ENCODE assay signal across 1 cellular context in the genomic region with DNA sequence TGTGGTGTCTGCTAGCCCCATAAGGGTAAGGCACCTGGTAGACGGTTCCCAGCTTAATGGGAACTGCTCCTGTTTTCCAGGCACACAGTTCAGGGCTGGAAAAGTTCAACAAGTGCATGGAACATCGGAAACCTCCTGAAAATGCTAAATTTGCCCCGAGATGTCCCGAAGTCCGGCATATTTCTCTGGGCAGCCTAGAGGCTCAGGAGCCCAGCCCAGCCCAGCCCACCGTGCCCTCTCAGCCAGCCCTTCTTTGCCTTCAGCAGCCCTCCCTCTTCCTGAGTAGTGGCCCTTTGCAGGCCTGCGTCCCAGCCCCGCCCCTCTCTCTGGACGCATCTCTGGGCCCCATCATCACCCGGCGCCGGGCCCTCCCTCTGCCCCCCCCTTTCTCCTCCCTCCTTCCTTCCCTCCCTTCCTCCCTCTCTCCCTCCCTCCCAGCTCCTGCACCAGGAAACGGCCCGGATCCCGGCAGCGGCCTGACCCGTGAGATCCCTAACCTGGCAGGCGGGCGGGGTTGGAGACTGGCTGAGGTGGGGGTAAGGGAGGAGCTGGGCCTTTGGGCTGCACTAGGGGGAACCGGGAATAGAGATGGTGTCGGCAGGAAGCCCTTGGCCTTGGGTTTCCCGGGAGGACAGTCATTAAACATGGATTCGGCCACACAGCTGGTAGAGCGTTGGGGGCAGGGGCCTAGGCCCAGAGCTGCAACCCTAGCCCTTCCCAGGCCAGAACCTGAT.
TF ChIP-seq lines count a peak whose summit lies in the region.

A gene with protein sequence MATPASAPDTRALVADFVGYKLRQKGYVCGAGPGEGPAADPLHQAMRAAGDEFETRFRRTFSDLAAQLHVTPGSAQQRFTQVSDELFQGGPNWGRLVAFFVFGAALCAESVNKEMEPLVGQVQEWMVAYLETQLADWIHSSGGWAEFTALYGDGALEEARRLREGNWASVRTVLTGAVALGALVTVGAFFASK (plus strand): TSS at position 422 of the 734 bp plus-strand sequence. CDS start 935 bp downstream, outside the sequence.

TF ChIP-seq in HepG2, 621 proteins besides CTCF, POLR2A, EP300 and RAD21 (continued from another document and continues in another):
- TF ChIP-seq, protein P1, sequence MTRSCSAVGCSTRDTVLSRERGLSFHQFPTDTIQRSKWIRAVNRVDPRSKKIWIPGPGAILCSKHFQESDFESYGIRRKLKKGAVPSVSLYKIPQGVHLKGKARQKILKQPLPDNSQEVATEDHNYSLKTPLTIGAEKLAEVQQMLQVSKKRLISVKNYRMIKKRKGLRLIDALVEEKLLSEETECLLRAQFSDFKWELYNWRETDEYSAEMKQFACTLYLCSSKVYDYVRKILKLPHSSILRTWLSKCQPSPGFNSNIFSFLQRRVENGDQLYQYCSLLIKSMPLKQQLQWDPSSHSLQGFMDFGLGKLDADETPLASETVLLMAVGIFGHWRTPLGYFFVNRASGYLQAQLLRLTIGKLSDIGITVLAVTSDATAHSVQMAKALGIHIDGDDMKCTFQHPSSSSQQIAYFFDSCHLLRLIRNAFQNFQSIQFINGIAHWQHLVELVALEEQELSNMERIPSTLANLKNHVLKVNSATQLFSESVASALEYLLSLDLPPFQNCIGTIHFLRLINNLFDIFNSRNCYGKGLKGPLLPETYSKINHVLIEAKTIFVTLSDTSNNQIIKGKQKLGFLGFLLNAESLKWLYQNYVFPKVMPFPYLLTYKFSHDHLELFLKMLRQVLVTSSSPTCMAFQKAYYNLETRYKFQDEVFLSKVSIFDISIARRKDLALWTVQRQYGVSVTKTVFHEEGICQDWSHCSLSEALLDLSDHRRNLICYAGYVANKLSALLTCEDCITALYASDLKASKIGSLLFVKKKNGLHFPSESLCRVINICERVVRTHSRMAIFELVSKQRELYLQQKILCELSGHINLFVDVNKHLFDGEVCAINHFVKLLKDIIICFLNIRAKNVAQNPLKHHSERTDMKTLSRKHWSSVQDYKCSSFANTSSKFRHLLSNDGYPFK (CRISPR knock-in tag; IDR thresholded peaks at IDR 0.05; ENCODE audit: borderline replicate concordance): peak; percentile 97
- TF ChIP-seq ZNF710 (CRISPR knock-in tag; IDR thresholded peaks at IDR 0.05; ENCODE audit: borderline replicate concordance) (peak; percentile 100), ZNF772 (CRISPR knock-in tag; IDR thresholded peaks at IDR 0.05) (peak; percentile 70; the same call in 1 of the 2 replicates), JUN (CRISPR knock-in tag; IDR thresholded peaks at IDR 0.05) (no peak), ZNF646 (CRISPR knock-in tag; IDR thresholded peaks at IDR 0.05) (peak; percentile 72), TEAD3 (CRISPR knock-in tag; optimal IDR thresholded peaks at IDR 0.05; ENCODE audit: borderline replicate concordance) (peak; percentile 84), NFYC (CRISPR knock-in tag; IDR thresholded peaks at IDR 0.05) (peak; percentile 72), ZNF569 (CRISPR knock-in tag; IDR thresholded peaks at IDR 0.05; ENCODE audit: borderline replicate concordance) (no peak), ZBTB7A (CRISPR knock-in tag; IDR thresholded peaks at IDR 0.05) (peak; percentile 88), REL (CRISPR knock-in tag; conservative IDR thresholded peaks at IDR 0.05) (no peak), ZNF124 (CRISPR knock-in tag; IDR thresholded peaks at IDR 0.05) (peak; percentile 88; the same call in 1 of the 2 replicates), ZNF142 (CRISPR knock-in tag; IDR thresholded peaks at IDR 0.05) (peak; percentile 45; the same call in 1 of the 2 replicates), ZNF891 (CRISPR knock-in tag; IDR thresholded peaks at IDR 0.05) (peak; percentile 96), ZFY (CRISPR knock-in tag; IDR thresholded peaks at IDR 0.05) (peak; percentile 96), ZNF513 (CRISPR knock-in tag; conservative IDR thresholded peaks at IDR 0.05) (0 out of 2 replicates have a peak, but pooled peaks have one; percentile 34), ZEB1 (IDR thresholded peaks at IDR 0.05; ENCODE audit: insufficient replicate concordance, low read depth) (no peak), ZNF83 (CRISPR knock-in tag; IDR thresholded peaks at IDR 0.05; ENCODE audit: borderline replicate concordance) (no peak; the same call in 1 of the 2 replicates), ZNF589 (CRISPR knock-in tag; conservative IDR thresholded peaks at IDR 0.05) (no peak), ZNF205 (CRISPR knock-in tag; IDR thresholded peaks at IDR 0.05) (peak; percentile 79; the same call in 1 of the 2 replicates), ZNF816 (CRISPR knock-in tag; IDR thresholded peaks at IDR 0.05; ENCODE audit: borderline replicate concordance) (no peak)
- TF ChIP-seq, protein P2, sequence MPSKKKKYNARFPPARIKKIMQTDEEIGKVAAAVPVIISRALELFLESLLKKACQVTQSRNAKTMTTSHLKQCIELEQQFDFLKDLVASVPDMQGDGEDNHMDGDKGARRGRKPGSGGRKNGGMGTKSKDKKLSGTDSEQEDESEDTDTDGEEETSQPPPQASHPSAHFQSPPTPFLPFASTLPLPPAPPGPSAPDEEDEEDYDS (CRISPR knock-in tag; IDR thresholded peaks at IDR 0.05): peak; percentile 96
- TF ChIP-seq, protein P3, sequence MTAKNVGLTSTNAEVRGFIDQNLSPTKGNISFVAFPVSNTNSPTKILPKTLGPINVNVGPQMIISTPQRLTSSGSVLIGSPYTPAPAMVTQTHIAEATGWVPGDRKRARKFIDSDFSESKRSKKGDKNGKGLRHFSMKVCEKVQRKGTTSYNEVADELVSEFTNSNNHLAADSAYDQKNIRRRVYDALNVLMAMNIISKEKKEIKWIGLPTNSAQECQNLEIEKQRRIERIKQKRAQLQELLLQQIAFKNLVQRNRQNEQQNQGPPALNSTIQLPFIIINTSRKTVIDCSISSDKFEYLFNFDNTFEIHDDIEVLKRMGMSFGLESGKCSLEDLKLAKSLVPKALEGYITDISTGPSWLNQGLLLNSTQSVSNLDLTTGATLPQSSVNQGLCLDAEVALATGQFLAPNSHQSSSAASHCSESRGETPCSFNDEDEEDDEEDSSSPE (CRISPR knock-in tag; IDR thresholded peaks at IDR 0.05): peak; percentile 52; the same call in 1 of the 2 replicates
- TF ChIP-seq, protein P4, sequence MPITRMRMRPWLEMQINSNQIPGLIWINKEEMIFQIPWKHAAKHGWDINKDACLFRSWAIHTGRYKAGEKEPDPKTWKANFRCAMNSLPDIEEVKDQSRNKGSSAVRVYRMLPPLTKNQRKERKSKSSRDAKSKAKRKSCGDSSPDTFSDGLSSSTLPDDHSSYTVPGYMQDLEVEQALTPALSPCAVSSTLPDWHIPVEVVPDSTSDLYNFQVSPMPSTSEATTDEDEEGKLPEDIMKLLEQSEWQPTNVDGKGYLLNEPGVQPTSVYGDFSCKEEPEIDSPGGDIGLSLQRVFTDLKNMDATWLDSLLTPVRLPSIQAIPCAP (CRISPR knock-in tag; IDR thresholded peaks at IDR 0.05; ENCODE audit: low read depth): 0 out of 2 replicates have a peak, but pooled peaks have one; percentile 77
- TF ChIP-seq, protein P5, sequence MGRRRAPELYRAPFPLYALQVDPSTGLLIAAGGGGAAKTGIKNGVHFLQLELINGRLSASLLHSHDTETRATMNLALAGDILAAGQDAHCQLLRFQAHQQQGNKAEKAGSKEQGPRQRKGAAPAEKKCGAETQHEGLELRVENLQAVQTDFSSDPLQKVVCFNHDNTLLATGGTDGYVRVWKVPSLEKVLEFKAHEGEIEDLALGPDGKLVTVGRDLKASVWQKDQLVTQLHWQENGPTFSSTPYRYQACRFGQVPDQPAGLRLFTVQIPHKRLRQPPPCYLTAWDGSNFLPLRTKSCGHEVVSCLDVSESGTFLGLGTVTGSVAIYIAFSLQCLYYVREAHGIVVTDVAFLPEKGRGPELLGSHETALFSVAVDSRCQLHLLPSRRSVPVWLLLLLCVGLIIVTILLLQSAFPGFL (CRISPR knock-in tag; IDR thresholded peaks at IDR 0.05): no peak
